Comparison of ENCODE assay signal across 17 cellular contexts in the genomic region with DNA sequence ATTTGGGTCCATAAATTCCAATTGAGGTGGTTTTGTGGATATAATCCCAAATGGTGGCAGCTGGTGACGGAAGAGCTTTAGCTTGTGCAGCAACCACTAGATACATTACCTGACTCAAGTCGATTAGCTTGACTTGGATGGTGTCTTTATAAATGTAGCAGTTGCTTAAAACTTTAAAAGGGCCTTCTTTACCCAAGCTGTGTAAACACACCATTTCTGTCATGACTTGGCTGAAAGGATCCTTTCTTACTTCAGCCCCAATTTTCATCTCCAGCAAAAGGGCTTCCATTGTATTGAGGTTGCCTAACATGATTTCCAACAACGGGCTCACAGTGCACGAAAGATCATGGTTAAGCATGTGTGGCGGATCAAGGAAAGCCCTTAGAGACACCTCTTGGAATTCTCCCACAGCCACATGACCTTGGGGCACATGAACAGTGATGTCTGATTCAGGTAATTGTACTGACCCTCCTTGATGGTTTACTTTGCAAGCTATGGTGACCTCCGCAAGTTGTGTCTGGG. TPM values are rescaled to one million over a fixed set of nuclear protein-coding genes. Genes with fewer than 3 reads are reported as not detected.
DNase-seq lines count a peak whose midpoint lies in the region; ATAC-seq and TF ChIP-seq lines count a peak whose summit lies in the region.
"Had no signal": no experiment of that assay in that cellular context is flagged by ENCODE, and none has a peak within 500 bp of the region (broad histone marks: within the 10 kb centered on the region; RNA-seq: fewer than 3 reads in every experiment).

No MANE protein-coding gene starts in this region.

- no peak overlapping the region for H2BK120ac ChIP-seq in mesendoderm (ENCODE audit: low read depth, low read length)

- no peak overlapping the region for H3K4me3 ChIP-seq in mesendoderm (ENCODE audit: low read length)
- H3K4me3 ChIP-seq: BLaER1, GM12878, HAP-1 had no signal

- H4K8ac ChIP-seq in mesendoderm (ENCODE audit: low read depth, low read length) = no peak overlapping the region

- TF ChIP-seq CTCF in Calu3 (IDR thresholded peaks at IDR 0.05; ENCODE audit: unreplicated experiment) (no peak), WTC11 (IDR thresholded peaks at IDR 0.05) (no peak)

- POLR2A ChIA-PET in WTC11 (lab: Charles Lee) = no interaction called here

- peak overlapping the region; percentile 1 for H4K5ac ChIP-seq in mesendoderm (ENCODE audit: low read length)

- H3K79me2 ChIP-seq in mesendoderm (ENCODE audit: control insufficient read depth, insufficient read depth, low read length) = no peaks in the 10 kb centered on the region

- H3K27ac ChIP-seq in mesendoderm (ENCODE audit: low read depth, low read length) = no peak overlapping the region
- H3K27ac ChIP-seq: BLaER1 had no signal

- H3K4me3 Mint-ChIP-seq in Calu3 (ENCODE audit: low read depth, unreplicated experiment) = no peak overlapping the region
- no peak overlapping the region for H3K4me3 Mint-ChIP-seq in WTC11
- no peak overlapping the region for H3K4me3 Mint-ChIP-seq in activated T-helper 1 cell treated with anti-CD3 and anti-CD28 coated beads, Interleukin-12 subunit alpha, Interleukin-12 subunit beta, Interleukin-2, Interleukin-4 antibody, amounts not matched to agents 30 ng/mL and 10 ng/mL and 1 ng/mL, durations not matched to agents 14 hours and 24 hours and 36 hours
- no peak overlapping the region for H3K4me3 Mint-ChIP-seq in natural killer cell treated with Interleukin-12 subunit alpha and Interleukin-12 subunit beta and Interleukin-15 and Interleukin-18, amount 100 ng/mL, for 72 hours
- H3K4me3 Mint-ChIP-seq: CD14-positive monocyte; CD4-positive, alpha-beta memory T cell had no signal

- ATAC-seq in WTC11 = no peak
- no peak for ATAC-seq in natural killer cell treated with Interleukin-12 subunit alpha and Interleukin-12 subunit beta and Interleukin-15 and Interleukin-18, amount 100 ng/mL, for 72 hours

- H3K9ac ChIP-seq in mesendoderm (ENCODE audit: low read length) = no peak overlapping the region
- H3K9ac ChIP-seq: BLaER1 had no signal

- DNase-seq in Calu3 (no peak), WTC11 (ENCODE audit: low spot score) (no peak), mesendoderm (peak; percentile 11), inferior parietal cortex (ENCODE audit: extremely low spot score) (no peak), kidney glomerular epithelial cell (lab: John Stamatoyannopoulos, UW) (no peak)
- no peak for DNase-seq in activated T-helper 1 cell treated with anti-CD3 and anti-CD28 coated beads, Interleukin-12 subunit alpha, Interleukin-12 subunit beta, Interleukin-2, Interleukin-4 antibody, amounts not matched to agents 30 ng/mL and 10 ng/mL and 1 ng/mL, durations not matched to agents 14 hours and 24 hours and 36 hours (ENCODE audit: low spot score)
- no peak for DNase-seq in natural killer cell treated with Interleukin-12 subunit alpha and Interleukin-12 subunit beta and Interleukin-15 and Interleukin-18, amount 100 ng/mL, for 72 hours (ENCODE audit: low spot score)
- DNase-seq: 8988T; CD4-positive, alpha-beta memory T cell; DMS 273 treated with DMSO at 0.1 percent for 48 hours; DND-41 had no signal

- H3K36me3 Mint-ChIP-seq in Calu3 (ENCODE audit: insufficient read depth, unreplicated experiment) (peaks cover 84% of the 10 kb centered on the region), WTC11 (peaks cover 21% of the 10 kb centered on the region)
- no peaks in the 10 kb centered on the region for H3K36me3 Mint-ChIP-seq in activated T-helper 1 cell treated with anti-CD3 and anti-CD28 coated beads, Interleukin-12 subunit alpha, Interleukin-12 subunit beta, Interleukin-2, Interleukin-4 antibody, amounts not matched to agents 30 ng/mL and 10 ng/mL and 1 ng/mL, durations not matched to agents 14 hours and 24 hours and 36 hours (ENCODE audit: low read depth)
- H3K36me3 Mint-ChIP-seq in natural killer cell treated with Interleukin-12 subunit alpha and Interleukin-12 subunit beta and Interleukin-15 and Interleukin-18, amount 100 ng/mL, for 72 hours = no peaks in the 10 kb centered on the region
- H3K36me3 Mint-ChIP-seq: CD14-positive monocyte; CD4-positive, alpha-beta memory T cell had no signal

- no CpG with 5 or more reads among the region's 6 CpGs for WGBS in mesendoderm (ENCODE audit: extremely low coverage, insufficient coverage, low lambda C conversion rate)

- H2AK5ac ChIP-seq in mesendoderm (ENCODE audit: low read length) = no peak overlapping the region

- no TSS peak for BruUV-seq in Calu3 (replicated peaks; lab: Mats Ljungman, UMichigan)

- H2BK15ac ChIP-seq in mesendoderm (replicated peaks; ENCODE audit: low read depth) = no peak overlapping the region

- H3K23ac ChIP-seq in mesendoderm (ENCODE audit: low read length) = no peak overlapping the region

- no peak overlapping the region for H3K18ac ChIP-seq in mesendoderm (ENCODE audit: low read length)

- H3K36me3 ChIP-seq in mesendoderm (ENCODE audit: control insufficient read depth, insufficient read depth, low read length) = no peaks in the 10 kb centered on the region
- H3K36me3 ChIP-seq: BLaER1, HAP-1 had no signal

- H3K27ac Mint-ChIP-seq in Calu3 (ENCODE audit: unreplicated experiment) (peak overlapping the region; percentile 48), WTC11 (peak overlapping the region; percentile 9; the same call in 1 of the 2 replicates)
- H3K27ac Mint-ChIP-seq in activated T-helper 1 cell treated with anti-CD3 and anti-CD28 coated beads, Interleukin-12 subunit alpha, Interleukin-12 subunit beta, Interleukin-2, Interleukin-4 antibody, amounts not matched to agents 30 ng/mL and 10 ng/mL and 1 ng/mL, durations not matched to agents 14 hours and 24 hours and 36 hours = no peak overlapping the region
- H3K27ac Mint-ChIP-seq in natural killer cell treated with Interleukin-12 subunit alpha and Interleukin-12 subunit beta and Interleukin-15 and Interleukin-18, amount 100 ng/mL, for 72 hours = no peak overlapping the region
- H3K27ac Mint-ChIP-seq: CD4-positive, alpha-beta memory T cell had no signal

- peak overlapping the region; percentile 16 for H3K4ac ChIP-seq in mesendoderm (ENCODE audit: low read depth, low read length)

- H3K79me1 ChIP-seq in mesendoderm (ENCODE audit: low read length) = no peaks in the 10 kb centered on the region

- no peaks in the 10 kb centered on the region for H3K4me1 ChIP-seq in mesendoderm (ENCODE audit: control insufficient read depth, low read depth, low read length)
- H3K4me1 ChIP-seq: BLaER1, HAP-1 had no signal

- intact Hi-C loops in Calu3 (cut with micrococcal nuclease; ENCODE audit: unreplicated experiment) = loop anchor here (5.0 to 10.0 kb wide), 2 partner anchors 414 to 488 kb away; no protein-coding TSS in a partner anchor
- intact Hi-C loops in activated T-helper 1 cell treated with anti-CD3 and anti-CD28 coated beads, Interleukin-12 subunit alpha, Interleukin-12 subunit beta, Interleukin-2, Interleukin-4 antibody, amounts not matched to agents 30 ng/mL and 10 ng/mL and 1 ng/mL, durations not matched to agents 14 hours and 24 hours and 36 hours (cut with micrococcal nuclease) = no loop called here

- H3K4me1 Mint-ChIP-seq in Calu3 (ENCODE audit: low read depth, unreplicated experiment) (peaks cover 24% of the 10 kb centered on the region), WTC11 (peaks cover 23% of the 10 kb centered on the region)
- no peaks in the 10 kb centered on the region for H3K4me1 Mint-ChIP-seq in activated T-helper 1 cell treated with anti-CD3 and anti-CD28 coated beads, Interleukin-12 subunit alpha, Interleukin-12 subunit beta, Interleukin-2, Interleukin-4 antibody, amounts not matched to agents 30 ng/mL and 10 ng/mL and 1 ng/mL, durations not matched to agents 14 hours and 24 hours and 36 hours (ENCODE audit: low read depth)
- no peaks in the 10 kb centered on the region for H3K4me1 Mint-ChIP-seq in natural killer cell treated with Interleukin-12 subunit alpha and Interleukin-12 subunit beta and Interleukin-15 and Interleukin-18, amount 100 ng/mL, for 72 hours (ENCODE audit: low read depth in 2 of 2)
- H3K4me1 Mint-ChIP-seq: CD4-positive, alpha-beta memory T cell had no signal

- H3K9me3 Mint-ChIP-seq in Calu3 (ENCODE audit: low read depth, unreplicated experiment) = no peaks in the 10 kb centered on the region
- no peaks in the 10 kb centered on the region; the same call in 1 of the 2 replicates for H3K9me3 Mint-ChIP-seq in WTC11
- H3K9me3 Mint-ChIP-seq in activated T-helper 1 cell treated with anti-CD3 and anti-CD28 coated beads, Interleukin-12 subunit alpha, Interleukin-12 subunit beta, Interleukin-2, Interleukin-4 antibody, amounts not matched to agents 30 ng/mL and 10 ng/mL and 1 ng/mL, durations not matched to agents 14 hours and 24 hours and 36 hours = no peaks in the 10 kb centered on the region
- H3K9me3 Mint-ChIP-seq in natural killer cell treated with Interleukin-12 subunit alpha and Interleukin-12 subunit beta and Interleukin-15 and Interleukin-18, amount 100 ng/mL, for 72 hours = no peaks in the 10 kb centered on the region

- no peak overlapping the region for H3K4me2 ChIP-seq in mesendoderm (ENCODE audit: low read length)
- H3K4me2 ChIP-seq: BLaER1 had no signal

- H3K27me3 ChIP-seq in mesendoderm (ENCODE audit: insufficient read depth, low read length, poor library complexity) = no peaks in the 10 kb centered on the region
- H3K27me3 ChIP-seq: BLaER1 had no signal

- H3K56ac ChIP-seq in mesendoderm (ENCODE audit: low read length) = no peak overlapping the region

- H3K27me3 Mint-ChIP-seq in Calu3 (ENCODE audit: unreplicated experiment) = no peaks in the 10 kb centered on the region
- no peaks in the 10 kb centered on the region for H3K27me3 Mint-ChIP-seq in WTC11 (ENCODE audit: low read depth)
- H3K27me3 Mint-ChIP-seq in activated T-helper 1 cell treated with anti-CD3 and anti-CD28 coated beads, Interleukin-12 subunit alpha, Interleukin-12 subunit beta, Interleukin-2, Interleukin-4 antibody, amounts not matched to agents 30 ng/mL and 10 ng/mL and 1 ng/mL, durations not matched to agents 14 hours and 24 hours and 36 hours (ENCODE audit: insufficient read depth) = no peaks in the 10 kb centered on the region
- no peaks in the 10 kb centered on the region for H3K27me3 Mint-ChIP-seq in natural killer cell treated with Interleukin-12 subunit alpha and Interleukin-12 subunit beta and Interleukin-15 and Interleukin-18, amount 100 ng/mL, for 72 hours
- H3K27me3 Mint-ChIP-seq: CD4-positive, alpha-beta memory T cell had no signal

- H2BK5ac ChIP-seq in mesendoderm (ENCODE audit: low read length) = no peak overlapping the region

- CTCF ChIA-PET in Calu3 (lab: Charles Lee) (interaction anchor here (0.8 to 2.0 kb wide), 6 partner anchors 14 to 446 kb away, joined by 3 to 12 read pairs (median 4); a partner anchor contains a TSS), WTC11 (lab: Charles Lee) (interaction anchor here (1.2 to 2.1 kb wide), 3 partner anchors 14 to 281 kb away, joined by 3 to 10 read pairs (median 3); no protein-coding TSS in a partner anchor)

RNA-seq across cellular contexts. Expression of a gene that starts 57.9 kb away (rescaled TPM):
- total RNA-seq in Calu3 (2022) (190 and 199 TPM in 2 replicates), WTC11 (2021) (14.6 to 23.0 TPM (median 22.4 TPM) in 3 replicates)
- polyA plus RNA-seq in mesendoderm (2013, experiment 1 of 2) = 3.8 TPM
- polyA plus RNA-seq in mesendoderm (2013, experiment 2 of 2) = 4.1 TPM
- not detected in 2 replicates for total RNA-seq in activated T-helper 1 cell treated with anti-CD3 and anti-CD28 coated beads, Interleukin-12 subunit alpha, Interleukin-12 subunit beta, Interleukin-2, Interleukin-4 antibody, amounts not matched to agents 30 ng/mL and 10 ng/mL and 1 ng/mL, durations not matched to agents 14 hours and 24 hours and 36 hours
- 1 to 10 TPM; 2.6 to 5.5 TPM for total RNA-seq in natural killer cell treated with Interleukin-12 subunit alpha and Interleukin-12 subunit beta and Interleukin-15 and Interleukin-18, amount 100 ng/mL, for 72 hours
- total RNA-seq: A673, G401 had no signal
- polyA plus RNA-seq: CD14-positive monocyte had no signal

Comparison
In these comparisons a context has a peak if more than half of its experiments do, and no peak if none do; other contexts are left out.
1. H3K27ac Mint-ChIP-seq: peak in Calu3 (single experiment) and WTC11 (single experiment); none in activated T-helper 1 cell treated with anti-CD3 and anti-CD28 coated beads, Interleukin-12 subunit alpha, Interleukin-12 subunit beta, Interleukin-2, Interleukin-4 antibody, amounts not matched to agents 30 ng/mL and 10 ng/mL and 1 ng/mL, durations not matched to agents 14 hours and 24 hours and 36 hours (single experiment) and natural killer cell treated with Interleukin-12 subunit alpha and Interleukin-12 subunit beta and Interleukin-15 and Interleukin-18, amount 100 ng/mL, for 72 hours (0 of 2).